ENCODE assay signal across 24 cellular contexts in genomic region chr2:73279852-73280251, GRCh38. TPM values are rescaled to one million over a fixed set of nuclear protein-coding genes. Genes with fewer than 3 reads are reported as not detected.
DNase-seq lines count a peak whose midpoint lies in the region; ATAC-seq, FAIRE-seq and TF ChIP-seq lines count a peak whose summit lies in the region.
"Had no signal": no experiment of that assay in that cellular context is flagged by ENCODE, and none has a peak within 500 bp of the region (broad histone marks: within the 10 kb centered on the region; RNA-seq: fewer than 3 reads in every experiment).

No MANE protein-coding gene starts in this region.

- H2AFZ ChIP-seq in HepG2 (ENCODE audit: low read length) = no peak overlapping the region

- BruUV-seq in HepG2 (replicated peaks; lab: Mats Ljungman, UMichigan) = no TSS peak

- CTCF ChIA-PET in HepG2 (lab: Yijun Ruan, JAX; ENCODE audit: low intra/inter-chr PET ratio, low total read pairs) = no interaction called here
- CTCF ChIA-PET in RWPE1 (lab: Yijun Ruan, JAX) = no interaction called here

- no peak for FAIRE-seq in HepG2 (lab: Jason Lieb, UNC)
- FAIRE-seq: RCC 7860 had no signal

- H3K9me3 ChIP-seq in HepG2 (ENCODE audit: low read length) = no peaks in the 10 kb centered on the region
- no peaks in the 10 kb centered on the region for H3K9me3 ChIP-seq in right lobe of liver
- H3K9me3 ChIP-seq: HAP-1 had no signal

- TF ChIP-seq EP300 in HepG2 (IDR thresholded peaks at IDR 0.05; ENCODE audit: low read depth in 2 of 2, low read length in 2 of 2) = no peak
- TF ChIP-seq EP300 in HepG2 (CRISPR knock-in tag; IDR thresholded peaks at IDR 0.05; ENCODE audit: borderline replicate concordance) = no peak

- H3K27ac ChIP-seq in HepG2 (ENCODE audit: extremely low read length, insufficient read depth, low read length) (no peak overlapping the region), right lobe of liver (no peak overlapping the region), RWPE1 (no peak overlapping the region), coronary artery (no peak overlapping the region)
- H3K27ac ChIP-seq: C4-2B had no signal

- no peak for TF ChIP-seq RAD21 in HepG2 (CRISPR knock-in tag; IDR thresholded peaks at IDR 0.05)

- POLR2A ChIA-PET in HepG2 (lab: Yijun Ruan, JAX) = interaction anchor here (1.1 kb wide), 1 partner anchor 45 kb away, joined by 3 read pairs; the partner anchor contains the start of gene CCT7
- POLR2A ChIA-PET in RWPE1 (lab: Yijun Ruan, JAX; ENCODE audit: low non-redundant PET) = no interaction called here
- POLR2A ChIA-PET in naive thymus-derived CD8-positive, alpha-beta T cell (lab: Charles Lee) = no interaction called here

- no peak overlapping the region for H3K9ac ChIP-seq in HepG2 (ENCODE audit: insufficient read depth, low read depth, low read length)

- H3K36me3 ChIP-seq in HepG2 (replicated peaks in 1 of 2; ENCODE audit: control insufficient read depth in 1 of 2, insufficient read depth in 2 of 2, low read length in 2 of 2) (no peaks in the 10 kb centered on the region; a peak in 2 of 5 replicates), right lobe of liver (no peaks in the 10 kb centered on the region)
- H3K36me3 ChIP-seq: HAP-1 had no signal

- H3K4me3 Mint-ChIP-seq in naive thymus-derived CD8-positive, alpha-beta T cell = no peak overlapping the region
- no peak overlapping the region for H3K4me3 Mint-ChIP-seq in natural killer cell treated with Interleukin-12 subunit alpha and Interleukin-12 subunit beta and Interleukin-15 and Interleukin-18, amount 100 ng/mL, for 72 hours

- peaks cover 20% of the 10 kb centered on the region for H3K4me1 ChIP-seq in HepG2 (ENCODE audit: insufficient read depth, low read length)
- peaks cover 0 to 3% (median 1%) of the 10 kb centered on the region in 4 donors for H3K4me1 ChIP-seq in right lobe of liver

- WGBS in HepG2 (ENCODE audit: low lambda C conversion rate) = 95% methylated on average over 9 of the region's 9 CpGs
- 69% methylated on average over 9 of the region's 9 CpGs for WGBS in right lobe of liver (ENCODE audit: insufficient coverage, low coverage, low lambda C conversion rate, missing lambda C conversion rate)

- H3K27ac Mint-ChIP-seq in naive thymus-derived CD8-positive, alpha-beta T cell = no peak overlapping the region
- no peak overlapping the region for H3K27ac Mint-ChIP-seq in natural killer cell treated with Interleukin-12 subunit alpha and Interleukin-12 subunit beta and Interleukin-15 and Interleukin-18, amount 100 ng/mL, for 72 hours

- in situ Hi-C loops in HepG2 (cut with HindIII; ENCODE audit: extremely low pct_ligation_motif_present, low pct_unique_long_range_greater_than_20kb) = no loop called here

- no peaks in the 10 kb centered on the region for H3K27me3 Mint-ChIP-seq in naive thymus-derived CD8-positive, alpha-beta T cell
- H3K27me3 Mint-ChIP-seq in natural killer cell treated with Interleukin-12 subunit alpha and Interleukin-12 subunit beta and Interleukin-15 and Interleukin-18, amount 100 ng/mL, for 72 hours = no peaks in the 10 kb centered on the region
- H3K27me3 Mint-ChIP-seq: CD8-positive, alpha-beta memory T cell had no signal

- no peaks in the 10 kb centered on the region; a peak in 1 of 5 replicates for H3K27me3 ChIP-seq in HepG2 (ENCODE audit: control insufficient read depth in 1 of 2, insufficient read depth in 2 of 2, low read length in 2 of 2)
- no peaks in the 10 kb centered on the region for H3K27me3 ChIP-seq in right lobe of liver

- no peak for ATAC-seq in HepG2
- ATAC-seq in right lobe of liver = no peak
- no peak for ATAC-seq in naive thymus-derived CD8-positive, alpha-beta T cell
- ATAC-seq in GM19455 (IDR thresholded peaks at IDR 0.05; ENCODE audit: unreplicated experiment) = no peak
- ATAC-seq in natural killer cell treated with Interleukin-12 subunit alpha and Interleukin-12 subunit beta and Interleukin-15 and Interleukin-18, amount 100 ng/mL, for 72 hours = no peak

- TF ChIP-seq POLR2A in HepG2 (IDR thresholded peaks at IDR 0.05; ENCODE audit: insufficient read depth in 1 of 2, low read depth in 2 of 2, low read length in 2 of 2) = no peak
- no peak for TF ChIP-seq POLR2A in right lobe of liver (IDR thresholded peaks at IDR 0.05)

- no peak overlapping the region for H3K4me3 ChIP-seq in HepG2 (replicated peaks in 1 of 3; ENCODE audit: insufficient read depth in 1 of 3, low read depth in 2 of 3, low read length in 3 of 3)
- H3K4me3 ChIP-seq in right lobe of liver = no peak overlapping the region
- no peak overlapping the region for H3K4me3 ChIP-seq in coronary artery
- H3K4me3 ChIP-seq: HAP-1 had no signal

- no peak overlapping the region for H3K4me2 ChIP-seq in HepG2 (ENCODE audit: low read depth, low read length)

- DNase-seq in HepG2 (ENCODE audit: low spot score) (no peak), right lobe of liver (no peak), RWPE1 (ENCODE audit: low spot score) (peak; percentile 56), coronary artery (ENCODE audit: low spot score) (peak; percentile 11), SKM-1 (lab: John Stamatoyannopoulos, UW; ENCODE audit: unreplicated experiment) (no peak)
- DNase-seq in naive thymus-derived CD8-positive, alpha-beta T cell = no peak
- DNase-seq in natural killer cell treated with Interleukin-12 subunit alpha and Interleukin-12 subunit beta and Interleukin-15 and Interleukin-18, amount 100 ng/mL, for 72 hours (ENCODE audit: low spot score) = no peak
- DNase-seq: Calu3; CD8-positive, alpha-beta memory T cell; EL; GF-D8; NCI-H1694; NCI-H2081; NCI-H2171; NCI-H524 treated with DMSO at 0.1 percent for 48 hours; NCI-H82; Right ventricle myocardium superior had no signal

- H3K4me1 Mint-ChIP-seq in naive thymus-derived CD8-positive, alpha-beta T cell = peaks cover 15 to 34% (median 28%) of the 10 kb centered on the region in 4 donors
- H3K4me1 Mint-ChIP-seq in natural killer cell treated with Interleukin-12 subunit alpha and Interleukin-12 subunit beta and Interleukin-15 and Interleukin-18, amount 100 ng/mL, for 72 hours (ENCODE audit: low read depth in 2 of 2) = peaks cover 5 to 11% of the 10 kb centered on the region in 2 donors

- peaks cover 8% of the 10 kb centered on the region for H3K79me2 ChIP-seq in HepG2 (ENCODE audit: insufficient read depth, low read length)

- H4K20me1 ChIP-seq in HepG2 (ENCODE audit: insufficient read depth, low read length) = no peaks in the 10 kb centered on the region

- intact Hi-C loops in HepG2 (cut with micrococcal nuclease; ENCODE audit: unreplicated experiment) (loop anchor here (5.0 kb wide), 1 partner anchor 48 kb away; the partner anchor contains the start of genes CCT7 and PRADC1), right lobe of liver (cut with DNase I) (no loop called here)

- H3K9me3 Mint-ChIP-seq in naive thymus-derived CD8-positive, alpha-beta T cell = no peaks in the 10 kb centered on the region
- no peaks in the 10 kb centered on the region for H3K9me3 Mint-ChIP-seq in natural killer cell treated with Interleukin-12 subunit alpha and Interleukin-12 subunit beta and Interleukin-15 and Interleukin-18, amount 100 ng/mL, for 72 hours
- H3K9me3 Mint-ChIP-seq: CD8-positive, alpha-beta memory T cell had no signal

- no peak for TF ChIP-seq CTCF in HepG2 (CRISPR knock-in tag; IDR thresholded peaks at IDR 0.05)
- TF ChIP-seq CTCF in right lobe of liver (IDR thresholded peaks at IDR 0.05) = no peak
- TF ChIP-seq CTCF in RWPE1 (conservative IDR thresholded peaks at IDR 0.05; ENCODE audit: low read depth) = no peak
- no peak for TF ChIP-seq CTCF in coronary artery (IDR thresholded peaks at IDR 0.05)

- peaks cover 0 to 16% (median 3%) of the 10 kb centered on the region in 3 donors for H3K36me3 Mint-ChIP-seq in naive thymus-derived CD8-positive, alpha-beta T cell
- H3K36me3 Mint-ChIP-seq in natural killer cell treated with Interleukin-12 subunit alpha and Interleukin-12 subunit beta and Interleukin-15 and Interleukin-18, amount 100 ng/mL, for 72 hours = no peaks in the 10 kb centered on the region

RNA-seq across cellular contexts. Expression of gene FBXO41, which starts 4.4 kb away (rescaled TPM):
- total RNA-seq in HepG2 (2016; rRNA removed; fragmentation: Illumina TruSeq; extraction: Trizol) (3.0 and 4.2 TPM in 2 replicates), right lobe of liver (under 1 TPM; 0.13 to 0.65 (median 0.38) TPM)
- 1.2 TPM in 2 replicates for total RNA-seq in HepG2 (2016; cell fraction: cytosol; rRNA removed; fragmentation: Illumina TruSeq; extraction: Trizol; ENCODE audit: low read depth)
- 2.7 and 3.8 TPM in 2 replicates for total RNA-seq in HepG2 (2016; cell fraction: insoluble cytoplasmic fraction; rRNA removed; fragmentation: Illumina TruSeq; extraction: Trizol)
- 2.4 and 2.5 TPM in 2 replicates for total RNA-seq in HepG2 (2016; cell fraction: membrane; rRNA removed; fragmentation: Illumina TruSeq; extraction: Trizol)
- 6.0 and 6.4 TPM in 2 replicates for total RNA-seq in HepG2 (2016; cell fraction: nucleus; rRNA removed; fragmentation: Illumina TruSeq; extraction: Trizol)
- 10.3 and 11.1 TPM in 2 replicates for polyA plus RNA-seq in HepG2 (2011; rRNA removed)
- polyA plus RNA-seq in HepG2 (2011; cell fraction: cytosol; rRNA removed) = 5.7 and 7.4 TPM in 2 replicates
- polyA plus RNA-seq in HepG2 (2011; cell fraction: nucleus; rRNA removed) = 32.6 and 44.1 TPM in 2 replicates
- polyA plus RNA-seq in HepG2 (2012) = 8.1 and 9.8 TPM in 2 replicates
- 1.0 and 1.1 TPM in 2 replicates for polyA plus RNA-seq in HepG2 (2016; cell fraction: cytosol; fragmentation: Illumina TruSeq; extraction: Trizol; ENCODE audit: low read depth)
- 3.1 and 4.1 TPM in 2 replicates for polyA plus RNA-seq in HepG2 (2016; cell fraction: insoluble cytoplasmic fraction; fragmentation: Illumina TruSeq; extraction: Trizol; ENCODE audit: low read depth)
- 1.6 and 2.0 TPM in 2 replicates for polyA plus RNA-seq in HepG2 (2016; cell fraction: membrane; fragmentation: Illumina TruSeq; extraction: Trizol; ENCODE audit: low read depth)
- polyA plus RNA-seq in HepG2 (2016; cell fraction: nucleus; fragmentation: Illumina TruSeq; extraction: Trizol; ENCODE audit: insufficient read depth, low read depth) = 20.4 and 21.9 TPM in 2 replicates
- 12.4 and 15.2 TPM in 2 replicates for polyA minus RNA-seq in HepG2 (2011; rRNA and poly(A)+ RNA removed; ENCODE audit: low replicate concordance)
- polyA minus RNA-seq in HepG2 (2011; cell fraction: cytosol; rRNA and poly(A)+ RNA removed) = 5.4 and 6.2 TPM in 2 replicates
- 14.7 and 16.5 TPM in 2 replicates for polyA minus RNA-seq in HepG2 (2011; cell fraction: nucleus; rRNA and poly(A)+ RNA removed)
- total RNA-seq in naive thymus-derived CD8-positive, alpha-beta T cell = 10 to 100 TPM; 26.5 to 28.0 TPM
- 1 to 10 TPM; 1.0 to 2.7 (median 1.8) TPM for polyA plus RNA-seq in naive thymus-derived CD8-positive, alpha-beta T cell
- 10 to 100 TPM in 1 of 2 donors, 1 to 10 TPM in 1; 10.0 to 40.1 TPM for total RNA-seq in natural killer cell treated with Interleukin-12 subunit alpha and Interleukin-12 subunit beta and Interleukin-15 and Interleukin-18, amount 100 ng/mL, for 72 hours

RNA-seq across cellular contexts. Expression of gene EGR4, which starts 13.5 kb away (rescaled TPM):
- total RNA-seq in HepG2 (2016; rRNA removed; fragmentation: Illumina TruSeq; extraction: Trizol) = not detected in 2 replicates
- total RNA-seq in HepG2 (2016; cell fraction: cytosol; rRNA removed; fragmentation: Illumina TruSeq; extraction: Trizol; ENCODE audit: low read depth) = not detected in 2 replicates
- 0.06 TPM in 1 of 2 replicates, not detected in the other for total RNA-seq in HepG2 (2016; cell fraction: insoluble cytoplasmic fraction; rRNA removed; fragmentation: Illumina TruSeq; extraction: Trizol)
- not detected in 2 replicates for total RNA-seq in HepG2 (2016; cell fraction: membrane; rRNA removed; fragmentation: Illumina TruSeq; extraction: Trizol)
- total RNA-seq in HepG2 (2016; cell fraction: nucleus; rRNA removed; fragmentation: Illumina TruSeq; extraction: Trizol) = not detected in 2 replicates
- not detected in 2 replicates for polyA plus RNA-seq in HepG2 (2011; rRNA removed)
- 0.03 TPM in 1 of 2 replicates, not detected in the other for polyA plus RNA-seq in HepG2 (2011; cell fraction: cytosol; rRNA removed)
- polyA plus RNA-seq in HepG2 (2011; cell fraction: nucleus; rRNA removed) = 0.07 TPM in 1 of 2 replicates, not detected in the other
- not detected in 2 replicates for polyA plus RNA-seq in HepG2 (2012)
- not detected in 2 replicates for polyA plus RNA-seq in HepG2 (2016; cell fraction: cytosol; fragmentation: Illumina TruSeq; extraction: Trizol; ENCODE audit: low read depth)
- polyA plus RNA-seq in HepG2 (2016; cell fraction: insoluble cytoplasmic fraction; fragmentation: Illumina TruSeq; extraction: Trizol; ENCODE audit: low read depth) = not detected in 2 replicates
- polyA plus RNA-seq in HepG2 (2016; cell fraction: membrane; fragmentation: Illumina TruSeq; extraction: Trizol; ENCODE audit: low read depth) = not detected in 2 replicates
- not detected in 2 replicates for polyA plus RNA-seq in HepG2 (2016; cell fraction: nucleus; fragmentation: Illumina TruSeq; extraction: Trizol; ENCODE audit: insufficient read depth, low read depth)
- not detected in 2 replicates for polyA minus RNA-seq in HepG2 (2011; rRNA and poly(A)+ RNA removed; ENCODE audit: low replicate concordance)
- polyA minus RNA-seq in HepG2 (2011; cell fraction: cytosol; rRNA and poly(A)+ RNA removed) = not detected in 2 replicates
- polyA minus RNA-seq in HepG2 (2011; cell fraction: nucleus; rRNA and poly(A)+ RNA removed) = 0.25 TPM in 1 of 2 replicates, not detected in the other
- total RNA-seq in right lobe of liver = not detected
- not detected for total RNA-seq in naive thymus-derived CD8-positive, alpha-beta T cell
- not detected for polyA plus RNA-seq in naive thymus-derived CD8-positive, alpha-beta T cell
- total RNA-seq in natural killer cell treated with Interleukin-12 subunit alpha and Interleukin-12 subunit beta and Interleukin-15 and Interleukin-18, amount 100 ng/mL, for 72 hours = not detected
- total RNA-seq: A172, OCI-LY7, Right ventricle myocardium superior, SK-MEL-5 had no signal
- polyA plus RNA-seq: CD8-positive, alpha-beta memory T cell had no signal

RNA-seq across cellular contexts. Expression of gene CCT7, which starts 45.7 kb away (rescaled TPM):
- 517 and 689 TPM in 2 replicates for total RNA-seq in HepG2 (2016; rRNA removed; fragmentation: Illumina TruSeq; extraction: Trizol)
- 83.8 and 91.7 TPM in 2 replicates for total RNA-seq in HepG2 (2016; cell fraction: cytosol; rRNA removed; fragmentation: Illumina TruSeq; extraction: Trizol; ENCODE audit: low read depth)
- total RNA-seq in HepG2 (2016; cell fraction: insoluble cytoplasmic fraction; rRNA removed; fragmentation: Illumina TruSeq; extraction: Trizol) = 525 and 715 TPM in 2 replicates
- total RNA-seq in HepG2 (2016; cell fraction: membrane; rRNA removed; fragmentation: Illumina TruSeq; extraction: Trizol) = 114 and 115 TPM in 2 replicates
- total RNA-seq in HepG2 (2016; cell fraction: nucleus; rRNA removed; fragmentation: Illumina TruSeq; extraction: Trizol) = 196 and 212 TPM in 2 replicates
- polyA plus RNA-seq in HepG2 (2011; rRNA removed) = 326 and 347 TPM in 2 replicates
- polyA plus RNA-seq in HepG2 (2011; cell fraction: cytosol; rRNA removed) = 421 and 439 TPM in 2 replicates
- polyA plus RNA-seq in HepG2 (2011; cell fraction: nucleus; rRNA removed) = 113 and 132 TPM in 2 replicates
- 497 and 591 TPM in 2 replicates for polyA plus RNA-seq in HepG2 (2012)
- 60.5 and 62.9 TPM in 2 replicates for polyA plus RNA-seq in HepG2 (2016; cell fraction: cytosol; fragmentation: Illumina TruSeq; extraction: Trizol; ENCODE audit: low read depth)
- 605 and 611 TPM in 2 replicates for polyA plus RNA-seq in HepG2 (2016; cell fraction: insoluble cytoplasmic fraction; fragmentation: Illumina TruSeq; extraction: Trizol; ENCODE audit: low read depth)
- polyA plus RNA-seq in HepG2 (2016; cell fraction: membrane; fragmentation: Illumina TruSeq; extraction: Trizol; ENCODE audit: low read depth) = 71.6 and 78.2 TPM in 2 replicates
- 207 and 227 TPM in 2 replicates for polyA plus RNA-seq in HepG2 (2016; cell fraction: nucleus; fragmentation: Illumina TruSeq; extraction: Trizol; ENCODE audit: insufficient read depth, low read depth)
- polyA minus RNA-seq in HepG2 (2011; rRNA and poly(A)+ RNA removed; ENCODE audit: low replicate concordance) = 594 and 852 TPM in 2 replicates
- 197 and 217 TPM in 2 replicates for polyA minus RNA-seq in HepG2 (2011; cell fraction: cytosol; rRNA and poly(A)+ RNA removed)
- polyA minus RNA-seq in HepG2 (2011; cell fraction: nucleus; rRNA and poly(A)+ RNA removed) = 138 and 184 TPM in 2 replicates
- 100 to 1,000 TPM in 3 of 6 experiments, 10 to 100 TPM in 3; 83.5 to 131 (median 99.4) TPM for total RNA-seq in right lobe of liver
- 100 to 1,000 TPM; 206 to 217 TPM for total RNA-seq in naive thymus-derived CD8-positive, alpha-beta T cell
- polyA plus RNA-seq in naive thymus-derived CD8-positive, alpha-beta T cell = 100 to 1,000 TPM; 294 to 306 (median 299) TPM
- total RNA-seq in natural killer cell treated with Interleukin-12 subunit alpha and Interleukin-12 subunit beta and Interleukin-15 and Interleukin-18, amount 100 ng/mL, for 72 hours = 100 to 1,000 TPM; 417 to 436 TPM

RNA-seq across cellular contexts. Expression of gene PRADC1, which starts 46.8 kb away (rescaled TPM):
- 30.0 and 37.2 TPM in 2 replicates for total RNA-seq in HepG2 (2016; rRNA removed; fragmentation: Illumina TruSeq; extraction: Trizol)
- total RNA-seq in HepG2 (2016; cell fraction: cytosol; rRNA removed; fragmentation: Illumina TruSeq; extraction: Trizol; ENCODE audit: low read depth) = 141 and 145 TPM in 2 replicates
- total RNA-seq in HepG2 (2016; cell fraction: insoluble cytoplasmic fraction; rRNA removed; fragmentation: Illumina TruSeq; extraction: Trizol) = 25.4 and 37.6 TPM in 2 replicates
- total RNA-seq in HepG2 (2016; cell fraction: membrane; rRNA removed; fragmentation: Illumina TruSeq; extraction: Trizol) = 112 and 121 TPM in 2 replicates
- 16.8 TPM in 2 replicates for total RNA-seq in HepG2 (2016; cell fraction: nucleus; rRNA removed; fragmentation: Illumina TruSeq; extraction: Trizol)
- 11.6 and 12.1 TPM in 2 replicates for polyA plus RNA-seq in HepG2 (2011; rRNA removed)
- 10.0 and 15.9 TPM in 2 replicates for polyA plus RNA-seq in HepG2 (2011; cell fraction: cytosol; rRNA removed)
- polyA plus RNA-seq in HepG2 (2011; cell fraction: nucleus; rRNA removed) = 4.1 and 7.0 TPM in 2 replicates
- polyA plus RNA-seq in HepG2 (2012) = 5.7 and 8.8 TPM in 2 replicates
- 152 and 157 TPM in 2 replicates for polyA plus RNA-seq in HepG2 (2016; cell fraction: cytosol; fragmentation: Illumina TruSeq; extraction: Trizol; ENCODE audit: low read depth)
- 23.1 and 23.9 TPM in 2 replicates for polyA plus RNA-seq in HepG2 (2016; cell fraction: insoluble cytoplasmic fraction; fragmentation: Illumina TruSeq; extraction: Trizol; ENCODE audit: low read depth)
- 103 and 106 TPM in 2 replicates for polyA plus RNA-seq in HepG2 (2016; cell fraction: membrane; fragmentation: Illumina TruSeq; extraction: Trizol; ENCODE audit: low read depth)
- 23.7 and 26.7 TPM in 2 replicates for polyA plus RNA-seq in HepG2 (2016; cell fraction: nucleus; fragmentation: Illumina TruSeq; extraction: Trizol; ENCODE audit: insufficient read depth, low read depth)
- 19.5 and 55.8 TPM in 2 replicates for polyA minus RNA-seq in HepG2 (2011; rRNA and poly(A)+ RNA removed; ENCODE audit: low replicate concordance)
- 2.7 and 5.5 TPM in 2 replicates for polyA minus RNA-seq in HepG2 (2011; cell fraction: cytosol; rRNA and poly(A)+ RNA removed)
- polyA minus RNA-seq in HepG2 (2011; cell fraction: nucleus; rRNA and poly(A)+ RNA removed) = 2.2 and 3.3 TPM in 2 replicates
- total RNA-seq in right lobe of liver = 10 to 100 TPM; 17.8 to 26.1 (median 22.5) TPM
- 10 to 100 TPM in 1 of 2 experiments, 1 to 10 TPM in 1; 7.8 to 10.7 TPM for total RNA-seq in naive thymus-derived CD8-positive, alpha-beta T cell
- polyA plus RNA-seq in naive thymus-derived CD8-positive, alpha-beta T cell = 10 to 100 TPM; 26.1 to 38.8 (median 27.6) TPM
- total RNA-seq in natural killer cell treated with Interleukin-12 subunit alpha and Interleukin-12 subunit beta and Interleukin-15 and Interleukin-18, amount 100 ng/mL, for 72 hours = 10 to 100 TPM; 13.0 to 13.5 TPM

Comparison
In these comparisons a context has a peak if more than half of its experiments do, and no peak if none do; other contexts are left out.
1. DNase-seq: peak in RWPE1 (single experiment) and coronary artery (single experiment); none in HepG2 (single experiment), right lobe of liver (0 of 3), naive thymus-derived CD8-positive, alpha-beta T cell (0 of 10), SKM-1 (single experiment) and natural killer cell treated with Interleukin-12 subunit alpha and Interleukin-12 subunit beta and Interleukin-15 and Interleukin-18, amount 100 ng/mL, for 72 hours (single experiment).